Comparison of ENCODE assay signal across 8 cellular contexts in the genomic region with DNA sequence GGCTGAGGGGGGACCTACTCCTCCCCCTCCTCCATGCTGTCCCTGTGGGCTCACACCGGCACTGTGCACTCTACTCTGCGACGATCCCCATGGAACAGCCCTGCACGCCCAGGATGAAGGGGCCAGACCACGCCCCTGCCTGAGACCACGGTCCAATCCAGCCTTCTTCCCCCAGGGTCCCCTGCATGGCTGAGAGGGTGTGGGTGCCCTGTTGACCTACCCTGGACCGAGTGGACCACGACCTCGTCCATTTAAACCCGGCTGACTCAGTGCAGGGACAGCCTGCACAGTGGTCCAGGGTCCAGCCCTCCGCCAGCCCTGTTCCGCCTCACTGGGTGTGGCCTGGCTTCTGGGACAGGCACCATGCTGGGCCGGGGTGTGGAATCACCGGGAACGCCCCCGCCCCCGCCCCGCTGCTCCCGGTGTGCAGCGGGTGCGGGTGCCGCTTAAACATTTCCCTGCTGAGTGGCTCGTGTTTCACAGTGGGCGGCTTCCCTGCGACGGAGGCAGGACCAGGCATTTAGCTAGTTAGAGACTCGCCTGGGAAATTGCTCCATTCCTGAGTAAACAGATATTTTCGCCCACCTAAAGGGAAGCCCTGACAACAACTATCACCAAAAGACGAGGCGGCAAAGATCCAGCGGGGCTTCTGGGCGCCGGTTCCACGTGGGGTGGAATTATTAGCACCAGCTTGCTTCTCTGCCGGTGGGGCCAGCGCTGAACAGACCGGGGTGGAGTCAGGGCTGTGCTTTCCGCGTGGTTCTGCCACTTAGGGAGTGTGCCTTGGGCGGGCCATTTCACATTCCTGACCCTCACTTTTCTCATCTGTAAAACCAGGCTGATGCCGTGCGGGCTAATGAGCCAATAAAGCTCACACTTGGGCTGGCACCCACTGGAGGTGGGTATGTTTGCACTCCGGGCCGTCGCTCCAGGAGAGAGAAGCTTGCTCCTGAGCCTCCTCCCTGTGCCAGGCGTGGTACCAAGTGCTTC. TPM values are rescaled to one million over a fixed set of nuclear protein-coding genes. Genes with fewer than 3 reads are reported as not detected.
DNase-seq lines count a peak whose midpoint lies in the region; ATAC-seq and TF ChIP-seq lines count a peak whose summit lies in the region.

No MANE protein-coding gene starts in this region.

- H3K9me3 ChIP-seq in HUES48 (ENCODE audit: control insufficient read depth, insufficient read depth, low read length) (no peaks in the 10 kb centered on the region), adrenal gland (replicated peaks in 1 of 3) (no peaks in the 10 kb centered on the region)

- TF ChIP-seq POLR2A in adrenal gland (IDR thresholded peaks at IDR 0.05): no peak

- intact Hi-C loops in adrenal gland (cut with DNase I): no loop called here

- peaks cover 24% of the 10 kb centered on the region for H3K27me3 ChIP-seq in HUES48 (ENCODE audit: control insufficient read depth, insufficient read depth, low read length)
- H3K27me3 ChIP-seq in adrenal gland: peaks cover 12% of the 10 kb centered on the region

- TF ChIP-seq CTCF in adrenal gland (IDR thresholded peaks at IDR 0.05): no peak

- peak; percentile 26 for DNase-seq in CD1c-positive myeloid dendritic cell (ENCODE audit: extremely low spot score)
- DNase-seq in adrenal gland: peak in 4 of 7 donors; percentile 33 to 60 (median 50)
- DNase-seq in left kidney (ENCODE audit: low read depth, low spot score): peak; percentile 82
- DNase-seq in effector CD8-positive, alpha-beta T cell (lab: John Stamatoyannopoulos, UW): no peak

- H3K36me3 ChIP-seq in HUES48 (ENCODE audit: control insufficient read depth, insufficient read depth, low read length) (no peaks in the 10 kb centered on the region), adrenal gland (replicated peaks in 1 of 2) (no peaks in the 10 kb centered on the region)

- no peak overlapping the region for H3K27ac ChIP-seq in HUES48 (ENCODE audit: low read depth, low read length)
- H3K27ac ChIP-seq in adrenal gland: peak overlapping the region in 1 of 5 donors; percentile 61

- H3K9ac ChIP-seq in HUES48 (ENCODE audit: low read depth, low read length): no peak overlapping the region

- H3K4me1 ChIP-seq in HUES48 (ENCODE audit: control insufficient read depth, insufficient read depth, low read length): peaks cover 9% of the 10 kb centered on the region
- peaks cover 0 to 9% of the 10 kb centered on the region in 2 donors for H3K4me1 ChIP-seq in adrenal gland (replicated peaks in 1 of 2)

- WGBS in adrenal gland, 4 donors: 9 to 32% (median 13%) methylated on average over 21 to 46 of the region's 46 CpGs

- peak overlapping the region; percentile 51 for H3K4me3 ChIP-seq in HUES48 (ENCODE audit: low read depth, low read length)
- no peak overlapping the region for H3K4me3 ChIP-seq in adrenal gland

- ATAC-seq in HG02759 (IDR thresholded peaks at IDR 0.05; ENCODE audit: unreplicated experiment) (no peak), HG03159 (IDR thresholded peaks at IDR 0.05; ENCODE audit: unreplicated experiment) (no peak), GM18873 (IDR thresholded peaks at IDR 0.05; ENCODE audit: low FRiP score, unreplicated experiment) (no peak)

RNA-seq across cellular contexts. Expression of gene DBH, which starts 22.6 kb away (rescaled TPM):
- 100 to 1,000 TPM in 1 of 8 donors, 10 to 100 TPM in 3, 1 to 10 TPM in 1, under 1 TPM in 2, not detected in 1; 0.24 to 234 (median 11.5) TPM for total RNA-seq in adrenal gland
- 100 to 1,000 TPM in 2 of 3 donors, 10 to 100 TPM in 1; 47.0 to 211 (median 147) TPM for polyA plus RNA-seq in adrenal gland

RNA-seq across cellular contexts. Expression of gene FAM163B, which starts 49.5 kb away (rescaled TPM):
- total RNA-seq in adrenal gland: 10 to 100 TPM in 2 of 8 donors, 1 to 10 TPM in 5, under 1 TPM in 1; 0.72 to 14.2 (median 2.1) TPM
- polyA plus RNA-seq in adrenal gland: 10 to 100 TPM in 1 of 3 donors, 1 to 10 TPM in 2; 2.8 to 14.3 (median 4.5) TPM
